Comparison of ENCODE assay signal across 14 cellular contexts in the genomic region with DNA sequence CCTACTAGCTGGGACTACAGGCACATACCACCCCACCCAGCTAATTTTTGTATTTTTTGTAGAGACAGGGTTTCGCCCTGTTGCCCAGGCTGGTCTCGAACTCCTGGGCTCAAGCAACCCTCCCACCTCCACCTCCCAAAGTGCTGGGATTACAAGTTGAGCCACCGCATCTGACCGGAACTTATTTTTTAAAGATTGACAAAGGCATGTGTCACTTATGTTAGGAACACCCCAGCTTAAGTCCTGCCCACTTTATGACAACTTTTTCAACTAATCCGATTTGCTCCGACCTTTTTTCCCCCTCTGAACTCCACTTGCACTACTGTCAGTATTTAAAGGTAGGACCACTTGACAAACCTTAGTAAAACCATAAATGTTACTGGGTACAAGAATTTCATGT.
DNase-seq lines count a peak whose midpoint lies in the region; ATAC-seq and TF ChIP-seq lines count a peak whose summit lies in the region.
"Had no signal": no experiment of that assay in that cellular context is flagged by ENCODE, and none has a peak within 500 bp of the region (broad histone marks: within the 10 kb centered on the region; RNA-seq: fewer than 3 reads in every experiment).

No MANE protein-coding gene starts in this region.

- no peak for DNase-seq in left ventricle myocardium inferior
- DNase-seq in cardiac septum (ENCODE audit: low spot score), result no peak
- no peak for DNase-seq in esophagus squamous epithelium (lab: John Stamatoyannopoulos, UW)
- no peak for DNase-seq in prostate gland (ENCODE audit: low spot score)
- DNase-seq in DMS114 treated with DMSO at 0.1 percent for 48 hours (lab: John Stamatoyannopoulos, UW; ENCODE audit: unreplicated experiment), result no peak
- DNase-seq: BE2C; CD4-positive, alpha-beta memory T cell; DND-41; GDM1; GOT3; H9 had no signal

- no peak for TF ChIP-seq POLR2A in esophagus squamous epithelium (IDR thresholded peaks at IDR 0.05)
- no peak for TF ChIP-seq POLR2A in prostate gland (IDR thresholded peaks at IDR 0.05)

- WGBS in esophagus squamous epithelium, 2 donors, result 60 to 66% methylated on average over 6 of the region's 6 CpGs
- WGBS in prostate gland, result 100% methylated on average over 6 of the region's 6 CpGs

- intact Hi-C loops in left ventricle myocardium inferior (cut with micrococcal nuclease) (no loop called here), cardiac septum (cut with DNase I) (no loop called here), esophagus squamous epithelium (cut with DNase I) (no loop called here), prostate gland (cut with DNase I) (no loop called here)

- H3K9me3 ChIP-seq in left ventricle myocardium inferior (replicated peaks) (no peaks in the 10 kb centered on the region), esophagus squamous epithelium (no peaks in the 10 kb centered on the region), prostate gland (no peaks in the 10 kb centered on the region)
- H3K9me3 ChIP-seq: A549, BE2C had no signal

- H3K4me3 ChIP-seq in left ventricle myocardium inferior (no peak overlapping the region), esophagus squamous epithelium (no peak overlapping the region), prostate gland (no peak overlapping the region)
- H3K4me3 ChIP-seq: A549 had no signal

- no peak for ATAC-seq in GM19351 (IDR thresholded peaks at IDR 0.05; ENCODE audit: unreplicated experiment)

- H3K27me3 ChIP-seq in left ventricle myocardium inferior (ENCODE audit: low read depth), result no peaks in the 10 kb centered on the region
- no peaks in the 10 kb centered on the region for H3K27me3 ChIP-seq in esophagus squamous epithelium
- no peaks in the 10 kb centered on the region for H3K27me3 ChIP-seq in prostate gland (replicated peaks; ENCODE audit: insufficient read depth)

- peak overlapping the region; percentile 90 for H3K27ac ChIP-seq in left ventricle myocardium inferior (replicated peaks)
- H3K27ac ChIP-seq in esophagus squamous epithelium, result peak overlapping the region; percentile 59 to 84 (median 78)
- H3K27ac ChIP-seq in prostate gland, result peak overlapping the region; percentile 11 to 72
- H3K27ac ChIP-seq: C4-2B had no signal

- no peaks in the 10 kb centered on the region for H3K36me3 ChIP-seq in left ventricle myocardium inferior
- no peaks in the 10 kb centered on the region for H3K36me3 ChIP-seq in esophagus squamous epithelium
- no peaks in the 10 kb centered on the region for H3K36me3 ChIP-seq in prostate gland
- H3K36me3 ChIP-seq: BE2C had no signal

- no peak for TF ChIP-seq CTCF in left ventricle myocardium inferior (IDR thresholded peaks at IDR 0.05; ENCODE audit: borderline replicate concordance)
- no peak for TF ChIP-seq CTCF in esophagus squamous epithelium (IDR thresholded peaks at IDR 0.05)
- TF ChIP-seq CTCF in prostate gland (IDR thresholded peaks at IDR 0.05), result no peak

- H3K4me1 ChIP-seq in left ventricle myocardium inferior (peaks cover 61% of the 10 kb centered on the region), esophagus squamous epithelium (peaks cover 0 to 76% (median 33%) of the 10 kb centered on the region in 3 donors), prostate gland (replicated peaks) (no peaks in the 10 kb centered on the region)
- H3K4me1 ChIP-seq: BE2C had no signal
